1 cellular context compared by ENCODE assay signal in genomic region chr14:21022686-21023085, GRCh38.
TF ChIP-seq lines count a peak whose summit lies in the region.

No MANE protein-coding gene starts in this region.

TF ChIP-seq in GM23338, 12 proteins besides CTCF, POLR2A, EP300 and RAD21:
- TF ChIP-seq ZNF462 (CRISPR knock-in tag; IDR thresholded peaks at IDR 0.05) (no peak), CREB1 (CRISPR knock-in tag; IDR thresholded peaks at IDR 0.05; ENCODE audit: low read depth) (no peak)
